18 cellular contexts compared by ENCODE assay signal in genomic region chr10:77911535-77912123, GRCh38. TPM values are rescaled to one million over a fixed set of nuclear protein-coding genes. Genes with fewer than 3 reads are reported as not detected.
A peak's percentile ranks its signal among the peaks of the same experiment; 100 is the strongest.
DNase-seq lines count a peak whose midpoint lies in the region; ATAC-seq, FAIRE-seq and TF ChIP-seq lines count a peak whose summit lies in the region.
"Had no signal": no experiment of that assay in that cellular context is flagged by ENCODE, and none has a peak within 500 bp of the region (broad histone marks: within the 10 kb centered on the region; RNA-seq: fewer than 3 reads in every experiment).

No MANE protein-coding gene starts in this region.

- in situ Hi-C loops in Panc1 (cut with HindIII; ENCODE audit: low pct_unique_long_range_greater_than_20kb, low sequenced_read_pairs) = no loop called here

- DNase-seq in H54 (ENCODE audit: insufficient read length, low spot score) (peak; percentile 84), Panc1 (ENCODE audit: low read depth, low spot score) (no peak), fibroblast of gingiva (ENCODE audit: low read depth) (peak; percentile 57), renal cortical epithelial cell (ENCODE audit: low read depth) (peak; percentile 53), iPS-NIHi11 (ENCODE audit: low spot score) (no peak), NCI-H2107 treated with DMSO at 0.1 percent for 48 hours (lab: John Stamatoyannopoulos, UW; ENCODE audit: unreplicated experiment) (no peak)
- DNase-seq: cerebellar nuclear complex; hippocampal formation; left ventricle myocardium superior; MV-4-11; naive thymus-derived CD8-positive, alpha-beta T cell; NCI-H2227 treated with DMSO at 0.1 percent for 48 hours; T-cell had no signal

- POLR2A ChIA-PET in Panc1 (lab: Charles Lee) = interaction anchor here (0.6 to 0.7 kb wide), 3 partner anchors 38 to 338 kb away, joined by 7 to 8 read pairs (median 7); no protein-coding TSS in a partner anchor

- no peak for TF ChIP-seq CTCF in Panc1 (IDR thresholded peaks at IDR 0.05)

- H3K36me3 ChIP-seq in Panc1 (ENCODE audit: control insufficient read depth, insufficient read depth, low read length) = no peaks in the 10 kb centered on the region

- FAIRE-seq in H54 (lab: Jason Lieb, UNC) = peak; percentile 70
- FAIRE-seq: GM18507, H1 had no signal

- H3K4me1 ChIP-seq in Panc1 (ENCODE audit: control insufficient read depth, insufficient read depth, low read length) = peaks cover 24% of the 10 kb centered on the region

- no TSS peak for BruUV-seq in Panc1 (replicated peaks; lab: Mats Ljungman, UMichigan)

- intact Hi-C loops in Panc1 (cut with micrococcal nuclease; ENCODE audit: unreplicated experiment) = loop anchor here (10.0 kb wide), 1 partner anchor 53 kb away; no protein-coding TSS in a partner anchor

- H3K27ac ChIP-seq in Panc1 (ENCODE audit: low read length) = no peak overlapping the region; the same call in 1 of the 2 replicates
- H3K27ac ChIP-seq: HL-60 had no signal

- no peaks in the 10 kb centered on the region for H3K9me3 ChIP-seq in Panc1 (ENCODE audit: control insufficient read depth, insufficient read depth, low read depth, low read length)

- H3K4me3 ChIP-seq in Panc1 (ENCODE audit: low read depth in 2 of 2, low read length in 2 of 2) = no peak overlapping the region

- no peaks in the 10 kb centered on the region for H3K27me3 ChIP-seq in Panc1 (ENCODE audit: control insufficient read depth, insufficient read depth, low read length)

- TF ChIP-seq POLR2A in H54 (IDR thresholded peaks at IDR 0.05; ENCODE audit: low read depth, low read length) = no peak

- CTCF ChIA-PET in Panc1 (lab: Charles Lee) = interaction anchor here (0.5 to 0.7 kb wide), 2 partner anchors 17 to 70 kb away, joined by 3 to 12 read pairs; no protein-coding TSS in a partner anchor

- peak; percentile 71 for ATAC-seq in Panc1
- no peak for ATAC-seq in GM19397 (IDR thresholded peaks at IDR 0.05; ENCODE audit: unreplicated experiment)
- ATAC-seq: activated CD4-positive, CD25-positive, alpha-beta regulatory T cell treated with anti-CD3 and anti-CD28 coated beads, Interleukin-2, amount 50 U/mL, for 24 hours; left ventricle myocardium superior; naive thymus-derived CD8-positive, alpha-beta T cell; T-cell had no signal

RNA-seq across cellular contexts. Expression of gene DLG5, which starts 14.9 kb away (rescaled TPM):
- total RNA-seq in Panc1 (2021; ENCODE audit: unreplicated experiment) (85.6 TPM), renal cortical epithelial cell (11.3 and 39.0 TPM in 2 replicates)
- polyA plus RNA-seq in Panc1 (2012; ENCODE audit: insufficient read length) = 93.6 TPM

Comparison
In these comparisons a context has a peak if more than half of its experiments do, and no peak if none do; other contexts are left out.
1. DNase-seq: peak in H54 (single experiment), fibroblast of gingiva (single experiment) and renal cortical epithelial cell (single experiment); none in Panc1 (single experiment), iPS-NIHi11 (single experiment) and NCI-H2107 treated with DMSO at 0.1 percent for 48 hours (single experiment).